ENCODE assay signal across 23 cellular contexts in genomic region chr1:24096737-24097103, GRCh38. TPM values are rescaled to one million over a fixed set of nuclear protein-coding genes. Genes with fewer than 3 reads are reported as not detected.
"Had no signal": no experiment of that assay in that cellular context is flagged by ENCODE, and none has a peak within 500 bp of the region (broad histone marks: within the 10 kb centered on the region; RNA-seq: fewer than 3 reads in every experiment).

No MANE protein-coding gene starts in this region.

- H3K4me1 ChIP-seq: SJSA1 had no signal

- H3K4me3 ChIP-seq: SJSA1, SK-N-MC had no signal

- H3K9me3 ChIP-seq: SJSA1 had no signal

- H3K36me3 ChIP-seq: SJSA1 had no signal

- H3K27me3 ChIP-seq: SJSA1 had no signal

- DNase-seq: KBM-7, MV-4-11, NCI-H1048, NCI-H1105, NCI-H1417, NCI-H1436 treated with DMSO at 0.1 percent for 48 hours, NCI-H1694 treated with DMSO at 0.1 percent for 48 hours, NCI-H1930, NCI-H2081, NCI-H2107, NCI-H2227 treated with DMSO at 0.1 percent for 48 hours, NCI-H524 treated with DMSO at 0.1 percent for 48 hours, NCI-H69, NCI-H774, PC-3, SIG-M5 had no signal

- H3K27ac ChIP-seq: RWPE1, SJSA1, SK-N-MC had no signal

- ATAC-seq: Panc1, PC-3 had no signal

RNA-seq across cellular contexts. Expression of gene MYOM3, which starts 15.2 kb away (rescaled TPM):
- total RNA-seq: LHCN-M2, OCI-LY7 had no signal

RNA-seq across cellular contexts. Expression of gene IL22RA1, which starts 46.2 kb away (rescaled TPM):
- total RNA-seq: LHCN-M2, MCF 10A, OCI-LY7 had no signal
